Comparison of ENCODE assay signal across 22 cellular contexts in the genomic region with DNA sequence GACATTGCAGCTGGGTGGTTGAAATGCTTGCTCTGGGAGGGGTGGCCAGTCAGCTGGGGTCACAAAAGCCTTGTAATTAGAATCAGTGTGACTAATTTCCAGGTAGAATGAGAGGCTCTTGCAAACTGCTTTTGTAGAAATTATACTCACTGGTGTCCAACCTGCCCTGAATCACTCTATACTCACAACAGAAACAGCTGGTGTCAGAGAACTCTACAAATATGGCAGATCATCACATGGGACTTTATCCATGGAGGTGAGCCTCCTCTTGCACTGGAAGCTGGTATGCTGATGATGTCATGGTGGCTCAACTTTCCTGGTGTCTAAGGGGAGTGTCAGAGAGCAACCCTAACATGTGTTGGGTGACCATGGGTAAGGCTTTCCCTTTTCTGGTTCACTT.
DNase-seq lines count a peak whose midpoint lies in the region; FAIRE-seq and TF ChIP-seq lines count a peak whose summit lies in the region.
"Had no signal": no experiment of that assay in that cellular context is flagged by ENCODE, and none has a peak within 500 bp of the region (broad histone marks: within the 10 kb centered on the region; RNA-seq: fewer than 3 reads in every experiment).

No MANE protein-coding gene starts in this region.

- no peaks in the 10 kb centered on the region for H4K20me1 ChIP-seq in mammary epithelial cell (ENCODE audit: insufficient read depth, low read length)
- no peaks in the 10 kb centered on the region for H4K20me1 ChIP-seq in keratinocyte (ENCODE audit: control insufficient read depth, extremely low read depth, insufficient read depth, low read length)

- H3K9me3 Mint-ChIP-seq in MCF 10A (ENCODE audit: unreplicated experiment) = no peaks in the 10 kb centered on the region
- no peaks in the 10 kb centered on the region for H3K9me3 Mint-ChIP-seq in endodermal cell
- H3K9me3 Mint-ChIP-seq: CD4-positive, alpha-beta T cell had no signal

- peak overlapping the region; percentile 11 for H3K9ac ChIP-seq in mammary epithelial cell (ENCODE audit: insufficient read depth, low read length)
- peak overlapping the region; percentile 44 for H3K9ac ChIP-seq in keratinocyte (ENCODE audit: control insufficient read depth, extremely low read depth, insufficient read depth, low read length)
- no peak overlapping the region for H3K9ac ChIP-seq in endodermal cell (ENCODE audit: extremely low read depth, low read length, poor library complexity, severe bottlenecking)

- in situ Hi-C loops in mammary epithelial cell (cut with MboI; ENCODE audit: low sequenced_read_pairs in 2 of 2) = loop anchor here in 1 of 2 donors (10.0 kb wide), 1 partner anchor 167 kb away; a partner anchor contains a TSS

- H3K36me3 Mint-ChIP-seq in MCF 10A (ENCODE audit: insufficient read depth, unreplicated experiment) (peaks cover 5% of the 10 kb centered on the region), endodermal cell (ENCODE audit: low read depth) (no peaks in the 10 kb centered on the region)

- no peaks in the 10 kb centered on the region for H3K27me3 ChIP-seq in mammary epithelial cell (ENCODE audit: insufficient read depth, low read length)
- H3K27me3 ChIP-seq in SJCRH30 = no peaks in the 10 kb centered on the region
- no peaks in the 10 kb centered on the region for H3K27me3 ChIP-seq in keratinocyte (ENCODE audit: control insufficient read depth, extremely low read depth, insufficient read depth, low read length)
- peaks cover 6% of the 10 kb centered on the region for H3K27me3 ChIP-seq in endodermal cell (ENCODE audit: control insufficient read depth, insufficient read depth, low read length, poor library complexity, severe bottlenecking)
- H3K27me3 ChIP-seq: BE2C, Peyer's patch had no signal

- no peaks in the 10 kb centered on the region for H3K9me1 ChIP-seq in keratinocyte (ENCODE audit: control insufficient read depth, extremely low read depth, insufficient read depth, low read length)

- CTCF ChIA-PET in mammary epithelial cell (lab: Charles Lee; ENCODE audit: low non-redundant PET) = interaction anchor here (0.6 kb wide), 2 partner anchors 171 to 250 kb away, joined by 4 to 7 read pairs; no protein-coding TSS in a partner anchor
- CTCF ChIA-PET in MCF 10A (lab: Yijun Ruan, JAX) = interaction anchor here (0.6 to 38.9 kb wide), 12 partner anchors 2 to 614 kb away, joined by 3 to 1118 read pairs (median 11); no protein-coding TSS in a partner anchor

- H3K9me3 ChIP-seq in mammary epithelial cell (replicated peaks; ENCODE audit: insufficient read depth, low read length) (no peaks in the 10 kb centered on the region), SJCRH30 (replicated peaks) (no peaks in the 10 kb centered on the region), keratinocyte (ENCODE audit: control insufficient read depth, low read depth, low read length) (no peaks in the 10 kb centered on the region), endodermal cell (ENCODE audit: control insufficient read depth, low read length) (no peaks in the 10 kb centered on the region)
- H3K9me3 ChIP-seq: BE2C, Peyer's patch had no signal

- intact Hi-C loops in mammary epithelial cell (cut with micrococcal nuclease) (loop anchor here (1.0 kb wide), 1 partner anchor 20 kb away; no protein-coding TSS in a partner anchor), MCF 10A (cut with micrococcal nuclease) (no loop called here)

- dilution Hi-C loops in mammary epithelial cell (cut with HindIII; ENCODE audit: low sequenced_read_pairs) = no loop called here
- dilution Hi-C loops in keratinocyte (cut with MboI; ENCODE audit: extremely low pct_ligation_motif_present, low sequenced_read_pairs) = no loop called here

- FAIRE-seq in keratinocyte (lab: Jason Lieb, UNC) = no peak
- FAIRE-seq: G401.6, GM12878 had no signal

- H3K4me1 Mint-ChIP-seq in MCF 10A (ENCODE audit: insufficient read depth, unreplicated experiment) (peaks cover 42% of the 10 kb centered on the region), endodermal cell (peaks cover 5% of the 10 kb centered on the region)

- H3K4me3 Mint-ChIP-seq in MCF 10A (ENCODE audit: unreplicated experiment) (no peak overlapping the region), endodermal cell (no peak overlapping the region)
- H3K4me3 Mint-ChIP-seq: CD4-positive, alpha-beta T cell had no signal

- no peak overlapping the region for H3K4me3 ChIP-seq in mammary epithelial cell (replicated peaks in 1 of 3; ENCODE audit: insufficient read depth in 1 of 3, low read depth in 2 of 3, low read length in 3 of 3)
- no peak overlapping the region for H3K4me3 ChIP-seq in SJCRH30
- no peak overlapping the region for H3K4me3 ChIP-seq in keratinocyte (ENCODE audit: control insufficient read depth in 2 of 3, extremely low read depth in 1 of 3, insufficient read depth in 2 of 3, low read depth in 1 of 3, low read length in 3 of 3)
- H3K4me3 ChIP-seq in endodermal cell (ENCODE audit: low read length) = no peak overlapping the region
- H3K4me3 ChIP-seq: GM12878, Peyer's patch had no signal

- H2AFZ ChIP-seq in mammary epithelial cell (ENCODE audit: low read depth, low read length) (no peak overlapping the region), keratinocyte (ENCODE audit: control insufficient read depth, low read length) (no peak overlapping the region)

- DNase-seq in mammary epithelial cell = peak; percentile 83
- no peak for DNase-seq in MCF 10A (ENCODE audit: unreplicated experiment)
- peak; percentile 60 to 70 for DNase-seq in SJCRH30
- no peak for DNase-seq in keratinocyte (ENCODE audit: low read depth, low spot score)
- no peak for DNase-seq in OCI-M1 (lab: John Stamatoyannopoulos, UW)
- DNase-seq in HUDEP-2 (lab: John Stamatoyannopoulos, UW; ENCODE audit: unreplicated experiment in 76 of 76) = no peak
- no peak for DNase-seq in superior temporal gyrus (ENCODE audit: extremely low spot score)
- DNase-seq in endodermal cell = no peak
- DNase-seq: 8988T; BE2C; Calu3; CD4-positive, alpha-beta T cell; DMS79 treated with DMSO at 0.1 percent for 48 hours; NCI-H1092; NCI-H146; NCI-H2081; NCI-H510A; NCI-H82; Peyer's patch; SIG-M5 had no signal

- no peaks in the 10 kb centered on the region for H3K79me2 ChIP-seq in mammary epithelial cell (ENCODE audit: insufficient read depth, low read length)
- H3K79me2 ChIP-seq in keratinocyte (ENCODE audit: control insufficient read depth, insufficient read depth, low read length) = no peaks in the 10 kb centered on the region

- peaks cover 41% of the 10 kb centered on the region for H3K4me1 ChIP-seq in mammary epithelial cell (ENCODE audit: insufficient read depth, low read length)
- peaks cover 55% of the 10 kb centered on the region for H3K4me1 ChIP-seq in SJCRH30
- H3K4me1 ChIP-seq in keratinocyte (ENCODE audit: control insufficient read depth, extremely low read depth, insufficient read depth, low read length) = peaks cover 51% of the 10 kb centered on the region
- H3K4me1 ChIP-seq in endodermal cell (ENCODE audit: control insufficient read depth, insufficient read depth, low read length) = peaks cover 4% of the 10 kb centered on the region
- H3K4me1 ChIP-seq: Peyer's patch had no signal

- H3K27ac Mint-ChIP-seq in MCF 10A (ENCODE audit: low read depth, unreplicated experiment) (no peak overlapping the region), endodermal cell (no peak overlapping the region)
- H3K27ac Mint-ChIP-seq: CD4-positive, alpha-beta T cell had no signal

- H3K36me3 ChIP-seq in mammary epithelial cell (ENCODE audit: insufficient read depth, low read length) (no peaks in the 10 kb centered on the region), SJCRH30 (no peaks in the 10 kb centered on the region), keratinocyte (ENCODE audit: control insufficient read depth in 2 of 2, extremely low read depth in 1 of 2, insufficient read depth in 2 of 2, low read length in 2 of 2) (no peaks in the 10 kb centered on the region), endodermal cell (ENCODE audit: control insufficient read depth, insufficient read depth, low read length) (no peaks in the 10 kb centered on the region)
- H3K36me3 ChIP-seq: BE2C, Peyer's patch had no signal

- TF ChIP-seq CTCF in mammary epithelial cell (conservative IDR thresholded peaks at IDR 0.05 in 1 of 2, IDR thresholded peaks at IDR 0.05 in 1 of 2; ENCODE audit: extremely low read depth in 1 of 2, insufficient read depth in 1 of 2, low read depth in 1 of 2, low read length in 2 of 2) (no peak), MCF 10A (IDR thresholded peaks at IDR 0.05; ENCODE audit: unreplicated experiment) (no peak), keratinocyte (optimal IDR thresholded peaks at IDR 0.05 in 1 of 3, IDR thresholded peaks at IDR 0.05 in 1 of 3, conservative IDR thresholded peaks at IDR 0.05 in 1 of 3; ENCODE audit: extremely low read depth in 1 of 3, insufficient read depth in 2 of 3, low read length in 3 of 3) (no peak), endodermal cell (conservative IDR thresholded peaks at IDR 0.05) (no peak)

- H3K4me2 ChIP-seq in mammary epithelial cell (ENCODE audit: insufficient read depth, low read depth, low read length) (no peak overlapping the region), keratinocyte (ENCODE audit: control insufficient read depth, extremely low read depth, insufficient read depth, low read depth, low read length) (peak overlapping the region; percentile 42)

- POLR2A ChIA-PET in MCF 10A (lab: Yijun Ruan, JAX) = interaction anchor here (1.0 to 28.1 kb wide), 8 partner anchors 9 to 215 kb away, joined by 3 to 1127 read pairs (median 14); a partner anchor contains a TSS

- H3K27me3 Mint-ChIP-seq in MCF 10A (ENCODE audit: insufficient read depth, unreplicated experiment) = no peaks in the 10 kb centered on the region
- H3K27me3 Mint-ChIP-seq in endodermal cell (ENCODE audit: insufficient read depth) = peaks cover 8% of the 10 kb centered on the region

- BruUV-seq in mammary epithelial cell (replicated peaks; lab: Mats Ljungman, UMichigan) = no TSS peak
- no TSS peak for BruUV-seq in MCF 10A (replicated peaks; lab: Mats Ljungman, UMichigan)

- H3K27ac ChIP-seq in mammary epithelial cell (ENCODE audit: insufficient read depth, low read depth, low read length) (peak overlapping the region; percentile 56), SJCRH30 (peak overlapping the region; percentile 47), keratinocyte (ENCODE audit: control insufficient read depth, insufficient read depth, low read length) (peak overlapping the region; percentile 86), endodermal cell (ENCODE audit: low read depth, low read length) (no peak overlapping the region)
- H3K27ac ChIP-seq: Peyer's patch had no signal

Comparison
In these comparisons a context has a peak if more than half of its experiments do, and no peak if none do; other contexts are left out.
1. DNase-seq: peak in mammary epithelial cell (single experiment) and SJCRH30 (2 of 2); none in MCF 10A (single experiment), keratinocyte (single experiment), OCI-M1 (single experiment), HUDEP-2 (0 of 76), superior temporal gyrus (single experiment) and endodermal cell (single experiment).